Comparison of ENCODE assay signal across 21 cellular contexts in genomic region chr9:129682381-129682780, GRCh38. TPM values are rescaled to one million over a fixed set of nuclear protein-coding genes. Genes with fewer than 3 reads are reported as not detected.
DNase-seq lines count a peak whose midpoint lies in the region; ATAC-seq and TF ChIP-seq lines count a peak whose summit lies in the region.
"Had no signal": no experiment of that assay in that cellular context is flagged by ENCODE, and none has a peak within 500 bp of the region (broad histone marks: within the 10 kb centered on the region; RNA-seq: fewer than 3 reads in every experiment).

No MANE protein-coding gene starts in this region.

- H3K4me1 ChIP-seq in breast epithelium (no peaks in the 10 kb centered on the region), neural progenitor cell (peaks cover 1% of the 10 kb centered on the region)

- no peaks in the 10 kb centered on the region for H3K27me3 ChIP-seq in breast epithelium
- no peaks in the 10 kb centered on the region for H3K27me3 ChIP-seq in neural progenitor cell

- H3K36me3 Mint-ChIP-seq in MCF 10A (ENCODE audit: insufficient read depth, unreplicated experiment): no peaks in the 10 kb centered on the region
- no peaks in the 10 kb centered on the region for H3K36me3 Mint-ChIP-seq in neural progenitor cell
- H3K36me3 Mint-ChIP-seq in type B pancreatic cell: no peaks in the 10 kb centered on the region

- TF ChIP-seq POLR2A in breast epithelium (IDR thresholded peaks at IDR 0.05): no peak

- H4K20me1 ChIP-seq in neural progenitor cell (ENCODE audit: low read depth): no peaks in the 10 kb centered on the region

- H3K9me3 Mint-ChIP-seq in MCF 10A (ENCODE audit: unreplicated experiment): no peaks in the 10 kb centered on the region
- no peaks in the 10 kb centered on the region for H3K9me3 Mint-ChIP-seq in neural progenitor cell
- no peaks in the 10 kb centered on the region for H3K9me3 Mint-ChIP-seq in type B pancreatic cell

- DNase-seq in MCF 10A (ENCODE audit: unreplicated experiment) (peak; percentile 17), breast epithelium (ENCODE audit: low spot score in 2 of 2) (no peak), neural progenitor cell (ENCODE audit: low spot score) (no peak), type B pancreatic cell (ENCODE audit: extremely low spot score, unreplicated experiment) (no peak), middle frontal gyrus (ENCODE audit: extremely low spot score, low spot score) (no peak), Ammon's horn (ENCODE audit: low spot score) (no peak)
- no peak for DNase-seq in stimulated activated naive CD8-positive, alpha-beta T cell treated with anti-CD3 and anti-CD28 coated beads, Interleukin-15, Interleukin-2, amounts not matched to agents 100 U/mL and 50 U/mL, for 24 hours
- DNase-seq: 8988T, ACHN, KG1, NCI-H1048, NCI-H1417, NCI-H1694, NCI-H2029 treated with DMSO at 0.1 percent for 48 hours, NCI-H226, NCI-H510A, NCI-H69, RPMI8226, SHP77 had no signal

- peak overlapping the region in 1 of 2 donors; percentile 72 for H3K27ac ChIP-seq in breast epithelium
- H3K27ac ChIP-seq in neural progenitor cell: no peak overlapping the region

- H3F3A ChIP-seq in neural progenitor cell (ENCODE audit: low read depth): peaks cover 2% of the 10 kb centered on the region

- no peaks in the 10 kb centered on the region for H3K36me3 ChIP-seq in breast epithelium
- H3K36me3 ChIP-seq in neural progenitor cell: no peaks in the 10 kb centered on the region

- ATAC-seq in esophagus mucosa: peak; percentile 68
- ATAC-seq in stimulated activated naive CD8-positive, alpha-beta T cell treated with anti-CD3 and anti-CD28 coated beads, Interleukin-15, Interleukin-2, amounts not matched to agents 100 U/mL and 50 U/mL, for 24 hours: no peak

- H3K9ac ChIP-seq in neural progenitor cell: no peak overlapping the region

- TF ChIP-seq CTCF in MCF 10A (IDR thresholded peaks at IDR 0.05; ENCODE audit: unreplicated experiment) (no peak), breast epithelium (IDR thresholded peaks at IDR 0.05) (no peak), neural progenitor cell (IDR thresholded peaks at IDR 0.05) (no peak), type B pancreatic cell (conservative IDR thresholded peaks at IDR 0.05) (no peak)

- H3K9me3 ChIP-seq in breast epithelium (no peaks in the 10 kb centered on the region), neural progenitor cell (ENCODE audit: low read depth) (no peaks in the 10 kb centered on the region)

- CTCF ChIA-PET in MCF 10A (lab: Yijun Ruan, JAX): interaction anchor here (1.5 kb wide), 1 partner anchor 101 kb away, joined by 5 read pairs; no protein-coding TSS in a partner anchor

- no peaks in the 10 kb centered on the region for H3K79me2 ChIP-seq in neural progenitor cell (ENCODE audit: low read depth)

- intact Hi-C loops in MCF 10A (cut with micrococcal nuclease) (no loop called here), breast epithelium (cut with DNase I; ENCODE audit: low total_unique reads) (no loop called here)

- POLR2A ChIA-PET in MCF 10A (lab: Yijun Ruan, JAX): no interaction called here

- H3K4me1 Mint-ChIP-seq in MCF 10A (ENCODE audit: insufficient read depth, unreplicated experiment) (peaks cover 7% of the 10 kb centered on the region), neural progenitor cell (peaks cover 13% of the 10 kb centered on the region), type B pancreatic cell (ENCODE audit: unreplicated experiment) (peaks cover 22% of the 10 kb centered on the region)

- BruUV-seq in MCF 10A (replicated peaks; lab: Mats Ljungman, UMichigan): no TSS peak

- H3K4me3 ChIP-seq in breast epithelium: no peak overlapping the region
- no peak overlapping the region for H3K4me3 ChIP-seq in neural progenitor cell

- no peak overlapping the region for H3K4me2 ChIP-seq in neural progenitor cell

- H3K4me3 Mint-ChIP-seq in MCF 10A (ENCODE audit: unreplicated experiment): no peak overlapping the region
- H3K4me3 Mint-ChIP-seq in neural progenitor cell: no peak overlapping the region
- no peak overlapping the region for H3K4me3 Mint-ChIP-seq in type B pancreatic cell

- H3K27ac Mint-ChIP-seq in MCF 10A (ENCODE audit: low read depth, unreplicated experiment) (no peak overlapping the region), neural progenitor cell (peak overlapping the region; percentile 60), type B pancreatic cell (peak overlapping the region; percentile 21)

- peaks cover 26% of the 10 kb centered on the region for H3K27me3 Mint-ChIP-seq in MCF 10A (ENCODE audit: insufficient read depth, unreplicated experiment)
- peaks cover 7% of the 10 kb centered on the region for H3K27me3 Mint-ChIP-seq in neural progenitor cell (ENCODE audit: insufficient read depth, low read depth)
- H3K27me3 Mint-ChIP-seq in type B pancreatic cell: peaks cover 15% of the 10 kb centered on the region

- no peak overlapping the region for H2AFZ ChIP-seq in neural progenitor cell (replicated peaks)

RNA-seq across cellular contexts. Expression of gene PRRX2, which starts 16.9 kb away (rescaled TPM):
- total RNA-seq in MCF 10A (2022) (not detected in 2 replicates), breast epithelium (10 to 100 TPM in 1 of 3 donors, 1 to 10 TPM in 2; 4.4 to 35.1 (median 9.9) TPM), esophagus mucosa (1.5 TPM), neural progenitor cell (ENCODE audit: low replicate concordance) (1.5 and 5.2 TPM in 2 replicates), type B pancreatic cell (ENCODE audit: low replicate concordance) (0.50 and 20.8 TPM in 2 replicates)
- total RNA-seq: G401 had no signal

RNA-seq across cellular contexts. Expression of gene ASB6, which starts 40.4 kb away (rescaled TPM):
- total RNA-seq in MCF 10A (2022) (14.4 TPM in 2 replicates), breast epithelium (10 to 100 TPM; 11.2 to 24.4 (median 21.6) TPM), esophagus mucosa (11.4 TPM), neural progenitor cell (ENCODE audit: low replicate concordance) (9.2 and 21.1 TPM in 2 replicates), type B pancreatic cell (ENCODE audit: low replicate concordance) (20.7 and 22.4 TPM in 2 replicates)

RNA-seq across cellular contexts. Expression of gene NTMT1, which starts 56.4 kb away (rescaled TPM):
- 32.9 and 49.2 TPM in 2 replicates for total RNA-seq in MCF 10A (2022)
- 10 to 100 TPM; 17.8 to 31.1 (median 27.4) TPM for total RNA-seq in breast epithelium
- total RNA-seq in esophagus mucosa: 18.8 TPM
- 22.2 and 29.8 TPM in 2 replicates for total RNA-seq in neural progenitor cell (ENCODE audit: low replicate concordance)
- total RNA-seq in type B pancreatic cell (ENCODE audit: low replicate concordance): 31.4 and 33.5 TPM in 2 replicates
